Comparison of ENCODE assay signal across 15 cellular contexts in the genomic region with DNA sequence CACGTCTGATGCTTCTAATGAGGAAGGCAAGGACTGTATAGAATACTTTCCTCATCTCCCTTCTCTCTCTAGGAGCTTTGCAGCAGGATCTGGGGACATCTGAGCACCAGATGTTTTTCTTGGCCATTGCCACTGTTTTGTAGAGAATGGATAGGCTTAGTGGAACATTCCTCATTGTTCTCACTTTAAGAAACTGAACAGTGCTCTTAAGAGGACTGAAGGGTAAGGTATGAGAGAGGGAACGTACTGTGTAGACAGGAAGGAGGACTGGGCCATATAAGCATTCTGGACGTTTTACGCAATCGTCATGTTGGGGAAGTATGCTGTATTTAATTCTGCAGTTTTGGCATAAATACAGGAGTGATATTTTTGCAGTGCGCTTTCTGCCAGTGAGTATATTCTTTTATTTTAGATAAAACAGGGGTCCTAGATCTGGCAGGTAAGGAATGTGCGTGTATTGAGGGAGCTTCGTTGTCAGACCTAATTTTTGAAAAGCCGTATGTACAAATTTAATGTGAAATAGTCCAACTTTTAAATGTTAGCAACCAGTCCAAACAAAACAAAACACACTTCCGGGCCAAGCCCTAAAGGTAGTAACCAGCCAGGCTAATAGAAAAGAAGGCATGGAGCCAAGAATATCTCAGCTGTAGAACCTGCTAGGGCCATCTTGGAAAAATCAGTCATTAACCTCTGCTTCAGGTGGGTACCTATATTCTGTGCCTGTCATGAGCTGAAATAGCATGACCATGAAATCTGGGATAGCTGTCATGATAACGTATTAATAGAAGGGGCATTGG.
A peak's percentile ranks its signal among the peaks of the same experiment; 100 is the strongest.
DNase-seq lines count a peak whose midpoint lies in the region; ATAC-seq, FAIRE-seq and TF ChIP-seq lines count a peak whose summit lies in the region.
"Had no signal": no experiment of that assay in that cellular context is flagged by ENCODE, and none has a peak within 500 bp of the region (broad histone marks: within the 10 kb centered on the region; RNA-seq: fewer than 3 reads in every experiment).

No MANE protein-coding gene starts in this region.

- no peak for DNase-seq in GM12891 (ENCODE audit: insufficient read length, low spot score)
- DNase-seq in astrocyte of the cerebellum (ENCODE audit: low read depth), result peak; percentile 29
- peak; percentile 79 for DNase-seq in fibroblast of the aortic adventitia (ENCODE audit: low read depth)
- DNase-seq in sciatic nerve (ENCODE audit: low spot score), result no peak
- no peak for DNase-seq in germinal center (ENCODE audit: low spot score)
- no peak for DNase-seq in NCI-H2196 treated with DMSO at 0.1 percent for 48 hours (lab: John Stamatoyannopoulos, UW; ENCODE audit: unreplicated experiment)
- DNase-seq: activated CD4-positive, alpha-beta memory T cell treated with anti-CD3 and anti-CD28 coated beads, Interleukin-2, amount 10 ng/mL, durations not matched to agents 7 days and 5 days; Calu3; endodermal cell; NCI-H1092 treated with DMSO at 0.1 percent for 48 hours; NCI-H524; T1000; thyroid gland had no signal

- ATAC-seq in sciatic nerve (peak; percentile 76), GM18867 (IDR thresholded peaks at IDR 0.05; ENCODE audit: unreplicated experiment) (no peak), GM18502 (IDR thresholded peaks at IDR 0.05; ENCODE audit: poor library complexity, unreplicated experiment) (no peak)

- TF ChIP-seq POLR2A in GM12891 (IDR thresholded peaks at IDR 0.05; ENCODE audit: low read depth, low read length), result no peak

- H3K4me3 ChIP-seq in astrocyte of the cerebellum (ENCODE audit: low read depth, low read length), result no peak overlapping the region
- no peak overlapping the region for H3K4me3 ChIP-seq in fibroblast of the aortic adventitia (ENCODE audit: low read depth, low read length)
- H3K4me3 ChIP-seq: thyroid gland had no signal

- TF ChIP-seq CTCF in astrocyte of the cerebellum (IDR thresholded peaks at IDR 0.05; ENCODE audit: low read depth, low read length, missing control alignments), result no peak
- TF ChIP-seq CTCF in fibroblast of the aortic adventitia (IDR thresholded peaks at IDR 0.05; ENCODE audit: insufficient read depth, low read length), result no peak

- in situ Hi-C loops in astrocyte of the cerebellum (cut with HindIII; ENCODE audit: low sequenced_read_pairs), result no loop called here

- intact Hi-C loops in sciatic nerve (cut with DNase I), result no loop called here

- FAIRE-seq in GM12891 (lab: Jason Lieb, UNC), result peak; percentile 33

TF ChIP-seq in GM12891, 5 proteins besides CTCF, POLR2A, EP300 and RAD21:
- no peak for TF ChIP-seq SPI1 (IDR thresholded peaks at IDR 0.05; ENCODE audit: low read depth, low read length)
- TF ChIP-seq PAX5 (IDR thresholded peaks at IDR 0.05; ENCODE audit: insufficient read depth, low read length, severe bottlenecking), result no peak
- no peak for TF ChIP-seq POU2F2 (IDR thresholded peaks at IDR 0.05; ENCODE audit: low read depth, low read length)
- no peak for TF ChIP-seq POLR2AphosphoS5 (IDR thresholded peaks at IDR 0.05; ENCODE audit: low read depth, low read length)
- TF ChIP-seq TAF1 (IDR thresholded peaks at IDR 0.05; ENCODE audit: low read depth, low read length), result no peak

Comparison
In these comparisons a context has a peak if more than half of its experiments do, and no peak if none do; other contexts are left out.
1. DNase-seq: peak in astrocyte of the cerebellum (single experiment) and fibroblast of the aortic adventitia (single experiment); none in GM12891 (single experiment), sciatic nerve (single experiment), germinal center (single experiment) and NCI-H2196 treated with DMSO at 0.1 percent for 48 hours (single experiment).